Comparison of ENCODE assay signal across 32 cellular contexts in the genomic region with DNA sequence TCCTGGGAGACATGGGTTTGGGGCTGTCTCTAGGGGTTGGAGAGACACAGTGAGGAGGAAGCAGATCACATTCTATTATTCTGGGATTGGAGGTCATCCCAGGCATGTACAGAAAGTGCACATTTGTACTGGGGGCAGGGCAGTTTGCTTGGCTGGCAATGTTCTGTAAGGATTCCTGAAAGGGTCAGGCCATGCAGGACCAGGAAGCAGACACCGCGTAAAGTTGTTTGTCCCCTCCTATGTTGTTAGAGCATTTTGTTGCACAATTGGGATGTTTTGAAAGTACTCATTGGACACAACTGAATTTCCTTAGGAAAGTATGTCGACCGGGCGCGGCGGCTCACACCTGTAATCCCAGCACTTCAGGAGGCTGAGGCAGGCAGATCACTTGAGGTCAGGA. TPM values are rescaled to one million over a fixed set of nuclear protein-coding genes. Genes with fewer than 3 reads are reported as not detected.
"Had no signal": no experiment of that assay in that cellular context is flagged by ENCODE, and none has a peak within 500 bp of the region (broad histone marks: within the 10 kb centered on the region; RNA-seq: fewer than 3 reads in every experiment).

No MANE protein-coding gene starts in this region.

- H3K4me3 Mint-ChIP-seq: activated CD4-positive, alpha-beta memory T cell treated with anti-CD3 and anti-CD28 coated beads, Interleukin-2, amount 10 ng/mL, durations not matched to agents 7 days and 5 days; activated CD4-positive, alpha-beta T cell treated with anti-CD3 and anti-CD28 coated beads, Interleukin-2, amount 10 ng/mL, durations not matched to agents 7 days and 5 days; activated naive CD4-positive, alpha-beta T cell treated with anti-CD3 and anti-CD28 coated beads for 36 hours; activated naive CD4-positive, alpha-beta T cell treated with anti-CD3 and anti-CD28 coated beads, Interleukin-2, amount 50 U/mL, for 24 hours; activated naive CD8-positive, alpha-beta T cell treated with anti-CD3 and anti-CD28 coated beads for 36 hours; activated naive CD8-positive, alpha-beta T cell treated with anti-CD3 and anti-CD28 coated beads, Interleukin-2, amount 50 U/mL, for 24 hours; activated T-helper 1 cell treated with anti-CD3 and anti-CD28 coated beads, Interleukin-12 subunit alpha, Interleukin-12 subunit beta, Interleukin-2, Interleukin-4 antibody, amounts not matched to agents 30 ng/mL and 10 ng/mL and 1 ng/mL, durations not matched to agents 14 hours and 24 hours and 36 hours; effector memory CD8-positive, alpha-beta T cell had no signal

- DNase-seq: activated CD4-positive, alpha-beta memory T cell treated with anti-CD3 and anti-CD28 coated beads, Interleukin-2, amount 10 ng/mL, durations not matched to agents 7 days and 5 days; activated CD4-positive, alpha-beta T cell treated with anti-CD3 and anti-CD28 coated beads for 1 hour; activated CD4-positive, alpha-beta T cell treated with anti-CD3 and anti-CD28 coated beads for 4 hours; activated CD4-positive, alpha-beta T cell treated with anti-CD3 and anti-CD28 coated beads, Interleukin-2, amount 10 ng/mL, durations not matched to agents 7 days and 5 days; activated CD4-positive, alpha-beta T cell treated with anti-CD3 and anti-CD28 coated beads, Interleukin-2, amount 50 U/mL, for 4 hours; activated effector memory CD4-positive, alpha-beta T cell treated with anti-CD3 and anti-CD28 coated beads, Interleukin-2, amount 50 U/mL, for 16 hours; activated naive CD4-positive, alpha-beta T cell treated with anti-CD3 and anti-CD28 coated beads for 36 hours; activated naive CD8-positive, alpha-beta T cell treated with anti-CD3 and anti-CD28 coated beads for 36 hours; activated naive CD8-positive, alpha-beta T cell treated with anti-CD3 and anti-CD28 coated beads, Interleukin-2, amount 50 U/mL, for 24 hours; activated T-cell treated with anti-CD3 and anti-CD28 coated beads, Interleukin-2, amount 50 U/mL, for 1 hour; activated T-cell treated with anti-CD3 and anti-CD28 coated beads, Interleukin-2, amount 50 U/mL, for 48 hours; adrenal gland; amygdala; aorta; body of pancreas; caudate nucleus; cortex of kidney; dermis blood vessel endothelial cell; effector CD4-positive, alpha-beta T cell; effector memory CD8-positive, alpha-beta T cell; erythroblast; foreskin keratinocyte; gastrocnemius medialis; glutamatergic neuron; T-helper 2 cell had no signal

- H3K9me3 Mint-ChIP-seq: activated CD4-positive, alpha-beta memory T cell treated with anti-CD3 and anti-CD28 coated beads, Interleukin-2, amount 10 ng/mL, durations not matched to agents 7 days and 5 days; activated CD4-positive, alpha-beta T cell treated with anti-CD3 and anti-CD28 coated beads, Interleukin-2, amount 10 ng/mL, durations not matched to agents 7 days and 5 days; activated naive CD4-positive, alpha-beta T cell treated with anti-CD3 and anti-CD28 coated beads for 36 hours; activated naive CD4-positive, alpha-beta T cell treated with anti-CD3 and anti-CD28 coated beads, Interleukin-2, amount 50 U/mL, for 24 hours; activated naive CD8-positive, alpha-beta T cell treated with anti-CD3 and anti-CD28 coated beads for 36 hours; activated naive CD8-positive, alpha-beta T cell treated with anti-CD3 and anti-CD28 coated beads, Interleukin-2, amount 50 U/mL, for 24 hours; activated T-helper 1 cell treated with anti-CD3 and anti-CD28 coated beads, Interleukin-12 subunit alpha, Interleukin-12 subunit beta, Interleukin-2, Interleukin-4 antibody, amounts not matched to agents 30 ng/mL and 10 ng/mL and 1 ng/mL, durations not matched to agents 14 hours and 24 hours and 36 hours; activated T-helper 2 cell treated with anti-CD3 and anti-CD28 coated beads, Interferon-gamma antibody, Interleukin-2, Interleukin-4, amounts not matched to agents 10 μg/mL and 5 μg/mL and 100 μg/mL, durations not matched to agents 14 hours and 24 hours and 36 hours; effector memory CD8-positive, alpha-beta T cell had no signal

- H3K4me3 ChIP-seq: adrenal gland, body of pancreas, esophagus muscularis mucosa, gastrocnemius medialis had no signal

- ATAC-seq: activated naive CD8-positive, alpha-beta T cell treated with anti-CD3 and anti-CD28 coated beads, Interleukin-2, amount 50 U/mL, for 24 hours; body of pancreas; effector memory CD8-positive, alpha-beta T cell; foreskin keratinocyte; gastrocnemius medialis had no signal

- H3K4me1 Mint-ChIP-seq: activated CD4-positive, alpha-beta T cell treated with anti-CD3 and anti-CD28 coated beads, Interleukin-2, amount 10 ng/mL, durations not matched to agents 7 days and 5 days; activated naive CD4-positive, alpha-beta T cell treated with anti-CD3 and anti-CD28 coated beads, Interleukin-2, amount 50 U/mL, for 24 hours; activated naive CD8-positive, alpha-beta T cell treated with anti-CD3 and anti-CD28 coated beads for 36 hours; activated naive CD8-positive, alpha-beta T cell treated with anti-CD3 and anti-CD28 coated beads, Interleukin-2, amount 50 U/mL, for 24 hours had no signal

- H3K36me3 ChIP-seq: adrenal gland, esophagus muscularis mucosa, gastrocnemius medialis had no signal

- H3K27ac Mint-ChIP-seq: activated CD4-positive, alpha-beta memory T cell treated with anti-CD3 and anti-CD28 coated beads, Interleukin-2, amount 10 ng/mL, durations not matched to agents 7 days and 5 days; activated CD4-positive, alpha-beta T cell treated with anti-CD3 and anti-CD28 coated beads, Interleukin-2, amount 10 ng/mL, durations not matched to agents 7 days and 5 days; activated naive CD4-positive, alpha-beta T cell treated with anti-CD3 and anti-CD28 coated beads for 36 hours; activated naive CD4-positive, alpha-beta T cell treated with anti-CD3 and anti-CD28 coated beads, Interleukin-2, amount 50 U/mL, for 24 hours; activated naive CD8-positive, alpha-beta T cell treated with anti-CD3 and anti-CD28 coated beads for 36 hours; activated naive CD8-positive, alpha-beta T cell treated with anti-CD3 and anti-CD28 coated beads, Interleukin-2, amount 50 U/mL, for 24 hours; activated T-helper 1 cell treated with anti-CD3 and anti-CD28 coated beads, Interleukin-12 subunit alpha, Interleukin-12 subunit beta, Interleukin-2, Interleukin-4 antibody, amounts not matched to agents 30 ng/mL and 10 ng/mL and 1 ng/mL, durations not matched to agents 14 hours and 24 hours and 36 hours; activated T-helper 2 cell treated with anti-CD3 and anti-CD28 coated beads, Interferon-gamma antibody, Interleukin-2, Interleukin-4, amounts not matched to agents 10 μg/mL and 5 μg/mL and 100 μg/mL, durations not matched to agents 14 hours and 24 hours and 36 hours; effector memory CD8-positive, alpha-beta T cell had no signal

- H3K27me3 ChIP-seq: adrenal gland, body of pancreas, esophagus muscularis mucosa, gastrocnemius medialis had no signal

- FAIRE-seq: colon had no signal

- H3K36me3 Mint-ChIP-seq: activated naive CD8-positive, alpha-beta T cell treated with anti-CD3 and anti-CD28 coated beads for 36 hours had no signal

- H3K9me3 ChIP-seq: adrenal gland, body of pancreas, esophagus muscularis mucosa, gastrocnemius medialis had no signal

- H3K4me1 ChIP-seq: adrenal gland, body of pancreas, esophagus muscularis mucosa, foreskin keratinocyte, gastrocnemius medialis had no signal

- H3K27ac ChIP-seq: adrenal gland, body of pancreas, esophagus muscularis mucosa, foreskin keratinocyte, gastrocnemius medialis had no signal

RNA-seq across cellular contexts. Expression of a gene that starts 12.5 kb away (rescaled TPM):
- total RNA-seq: activated CD4-positive, alpha-beta memory T cell treated with anti-CD3 and anti-CD28 coated beads, Interleukin-2, amount 10 ng/mL, durations not matched to agents 7 days and 5 days; activated CD4-positive, alpha-beta T cell treated with anti-CD3 and anti-CD28 coated beads, Interleukin-2, amount 10 ng/mL, durations not matched to agents 7 days and 5 days; activated naive CD4-positive, alpha-beta T cell treated with anti-CD3 and anti-CD28 coated beads for 36 hours; activated naive CD8-positive, alpha-beta T cell treated with anti-CD3 and anti-CD28 coated beads for 36 hours; activated T-helper 1 cell treated with anti-CD3 and anti-CD28 coated beads, Interleukin-12 subunit alpha, Interleukin-12 subunit beta, Interleukin-2, Interleukin-4 antibody, amounts not matched to agents 30 ng/mL and 10 ng/mL and 1 ng/mL, durations not matched to agents 14 hours and 24 hours and 36 hours; activated T-helper 2 cell treated with anti-CD3 and anti-CD28 coated beads, Interferon-gamma antibody, Interleukin-2, Interleukin-4, amounts not matched to agents 10 μg/mL and 5 μg/mL and 100 μg/mL, durations not matched to agents 14 hours and 24 hours and 36 hours; adrenal gland; aorta; body of pancreas; chondrocyte; dermis blood vessel endothelial cell; esophagus muscularis mucosa; foreskin keratinocyte; gastrocnemius medialis; T-helper 1 cell treated with Interleukin-12 subunit alpha and Interleukin-12 subunit beta and Interleukin-4 antibody, amounts not matched to agents 30 ng/mL and 1 ng/mL, for 36 hours had no signal
- polyA plus RNA-seq: adrenal gland, aorta, foreskin keratinocyte had no signal
